In genomic region chr12:78185109-78185508, GRCh38 we compare ENCODE assay signal across 1 cellular context.
TF ChIP-seq lines count a peak whose summit lies in the region.

No MANE protein-coding gene starts in this region.

TF ChIP-seq in endothelial cell of umbilical vein, 7 proteins besides CTCF, POLR2A, EP300 and RAD21 (continued from another document):
- TF ChIP-seq JUN (IDR thresholded peaks at IDR 0.05; ENCODE audit: borderline replicate concordance, insufficient read depth, insufficient read length, low read depth), result no peak
